Comparison of ENCODE assay signal across 14 cellular contexts in genomic region chr2:46344696-46345095, GRCh38.
"Had no signal": no experiment of that assay in that cellular context is flagged by ENCODE, and none has a peak within 500 bp of the region (broad histone marks: within the 10 kb centered on the region; RNA-seq: fewer than 3 reads in every experiment).

No MANE protein-coding gene starts in this region.

- DNase-seq: activated CD4-positive, alpha-beta T cell treated with anti-CD3 and anti-CD28 coated beads for 1 hour; activated CD4-positive, alpha-beta T cell treated with anti-CD3 and anti-CD28 coated beads, Interleukin-2, amount 50 U/mL, for 48 hours; activated naive CD4-positive, alpha-beta T cell treated with anti-CD3 and anti-CD28 coated beads for 36 hours; activated T-cell treated with anti-CD3 and anti-CD28 coated beads, Interleukin-2, amount 50 U/mL, for 1 hour; left colon; natural killer cell; stimulated activated CD4-positive, alpha-beta T cell treated with anti-CD3 and anti-CD28 coated beads, Interleukin-15, amount 100 ng/mL, for 24 hours; stimulated activated CD4-positive, alpha-beta T cell treated with anti-CD3 and anti-CD28 coated beads, Interleukin-4, amount 100 ng/mL, for 24 hours; stimulated activated naive CD8-positive, alpha-beta T cell treated with anti-CD3 and anti-CD28 coated beads, Interleukin-15, Interleukin-2, amounts not matched to agents 100 U/mL and 50 U/mL, for 24 hours; T-helper 1 cell had no signal

- H3K27ac ChIP-seq: neutrophil, SK-N-MC had no signal

- H3K27ac Mint-ChIP-seq: activated naive CD4-positive, alpha-beta T cell treated with anti-CD3 and anti-CD28 coated beads for 36 hours; activated T-helper 2 cell treated with anti-CD3 and anti-CD28 coated beads, Interferon-gamma antibody, Interleukin-2, Interleukin-4, amounts not matched to agents 10 μg/mL and 5 μg/mL and 100 μg/mL, durations not matched to agents 14 hours and 24 hours and 36 hours; natural killer cell had no signal

- H3K4me3 ChIP-seq: SK-N-MC had no signal

- H3K36me3 ChIP-seq: neutrophil had no signal

- H3K9me3 ChIP-seq: neutrophil had no signal

- ATAC-seq: esophagus mucosa; left colon; natural killer cell; stimulated activated naive CD8-positive, alpha-beta T cell treated with anti-CD3 and anti-CD28 coated beads, Interleukin-15, Interleukin-2, amounts not matched to agents 100 U/mL and 50 U/mL, for 24 hours had no signal

- H3K36me3 Mint-ChIP-seq: natural killer cell had no signal

- H3K9me3 Mint-ChIP-seq: activated naive CD4-positive, alpha-beta T cell treated with anti-CD3 and anti-CD28 coated beads for 36 hours; activated T-helper 2 cell treated with anti-CD3 and anti-CD28 coated beads, Interferon-gamma antibody, Interleukin-2, Interleukin-4, amounts not matched to agents 10 μg/mL and 5 μg/mL and 100 μg/mL, durations not matched to agents 14 hours and 24 hours and 36 hours; natural killer cell had no signal
